Comparison of ENCODE assay signal across 9 cellular contexts in the genomic region with DNA sequence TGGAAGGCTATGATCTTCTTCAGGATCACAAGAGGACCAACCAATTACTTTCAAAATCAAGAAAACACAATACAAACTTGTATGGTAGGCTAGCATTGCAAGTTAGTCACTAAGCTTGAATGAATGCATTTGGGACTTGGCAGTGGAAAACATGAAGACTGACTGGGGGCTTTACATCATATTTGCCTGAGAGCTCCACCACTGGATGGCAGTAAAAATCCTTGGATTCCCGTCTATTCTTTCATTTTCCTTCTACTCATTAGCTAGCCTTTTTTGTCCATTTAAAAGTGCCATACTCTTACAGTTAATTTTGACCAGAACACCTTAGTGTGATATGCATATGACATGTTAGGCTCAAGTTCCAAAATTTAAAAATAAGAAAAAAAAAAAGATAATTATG.
DNase-seq lines count a peak whose midpoint lies in the region; ATAC-seq and TF ChIP-seq lines count a peak whose summit lies in the region.
"Had no signal": no experiment of that assay in that cellular context is flagged by ENCODE, and none has a peak within 500 bp of the region (broad histone marks: within the 10 kb centered on the region; RNA-seq: fewer than 3 reads in every experiment).

No MANE protein-coding gene starts in this region.

- no peak for ATAC-seq in HG03139 (IDR thresholded peaks at IDR 0.05; ENCODE audit: unreplicated experiment)
- ATAC-seq: stimulated activated naive CD8-positive, alpha-beta T cell treated with anti-CD3 and anti-CD28 coated beads, Interleukin-15, Interleukin-2, amounts not matched to agents 100 U/mL and 50 U/mL, for 24 hours had no signal

- no peaks in the 10 kb centered on the region for H3F3A ChIP-seq in DOHH2 (ENCODE audit: control insufficient read depth, insufficient read depth)
- no peaks in the 10 kb centered on the region for H3F3A ChIP-seq in Loucy (ENCODE audit: low read depth)

- H3K36me3 ChIP-seq in DOHH2 (ENCODE audit: control insufficient read depth, low read length) (no peaks in the 10 kb centered on the region), Loucy (ENCODE audit: insufficient read depth, low read length) (no peaks in the 10 kb centered on the region)

- H3K27ac ChIP-seq in DOHH2 (ENCODE audit: low read depth, low read length) = no peak overlapping the region

- no peak overlapping the region for H3K9ac ChIP-seq in Loucy (ENCODE audit: low read depth, low read length, poor library complexity, severe bottlenecking)

- H3K9me3 ChIP-seq in DOHH2 (ENCODE audit: control insufficient read depth, insufficient read depth, low read length) (peaks cover 4% of the 10 kb centered on the region; the same call in 1 of the 2 replicates), Loucy (ENCODE audit: insufficient read depth, low read depth, low read length) (0 out of 2 replicates have a peak, but pooled peaks cover 2% of the 10 kb centered on the region)

- H3K4me3 ChIP-seq in DOHH2 (ENCODE audit: low read length) (no peak overlapping the region), Loucy (ENCODE audit: low read length, poor library complexity, severe bottlenecking) (no peak overlapping the region)

- no peaks in the 10 kb centered on the region for H4K20me1 ChIP-seq in DOHH2 (ENCODE audit: control insufficient read depth, insufficient read depth, low read depth, low read length)
- no peaks in the 10 kb centered on the region for H4K20me1 ChIP-seq in Loucy (ENCODE audit: insufficient read depth, low read length, poor library complexity, severe bottlenecking)

- no peaks in the 10 kb centered on the region for H3K27me3 ChIP-seq in DOHH2 (ENCODE audit: control insufficient read depth, low read length)
- H3K27me3 ChIP-seq in Loucy (ENCODE audit: insufficient read depth, low read length, poor library complexity, severe bottlenecking) = no peaks in the 10 kb centered on the region

- H3K4me1 ChIP-seq in DOHH2 (ENCODE audit: control insufficient read depth, low read length) = no peaks in the 10 kb centered on the region
- H3K4me1 ChIP-seq in Loucy (ENCODE audit: insufficient read depth, low read length, poor library complexity, severe bottlenecking) = peaks cover 4% of the 10 kb centered on the region

- DNase-seq in cerebellar cortex (ENCODE audit: low spot score) (peak; percentile 7), medulla oblongata (ENCODE audit: extremely low spot score) (peak; percentile 70), NCI-H187 treated with DMSO at 0.1 percent for 48 hours (lab: John Stamatoyannopoulos, UW) (no peak), NCI-H128 (lab: John Stamatoyannopoulos, UW; ENCODE audit: unreplicated experiment) (no peak)
- DNase-seq in stimulated activated CD4-positive, alpha-beta T cell treated with anti-CD3 and anti-CD28 coated beads, Interleukin-12 subunit alpha, Interleukin-12 subunit beta, amount 100 ng/mL, for 4 hours = no peak
- DNase-seq: stimulated activated naive CD8-positive, alpha-beta T cell treated with anti-CD3 and anti-CD28 coated beads, Interleukin-15, Interleukin-2, amounts not matched to agents 100 U/mL and 50 U/mL, for 24 hours had no signal

- H2AFZ ChIP-seq in Loucy (ENCODE audit: low read length) = no peak overlapping the region

- no peaks in the 10 kb centered on the region for H3K79me2 ChIP-seq in DOHH2 (ENCODE audit: control insufficient read depth, low read length)
- no peaks in the 10 kb centered on the region for H3K79me2 ChIP-seq in Loucy (ENCODE audit: insufficient read depth, low read length)

- H3K9me2 ChIP-seq in DOHH2 (replicated peaks; ENCODE audit: control insufficient read depth, low read length) = no peaks in the 10 kb centered on the region
- H3K9me2 ChIP-seq in Loucy (replicated peaks; ENCODE audit: low read depth, low read length) = no peaks in the 10 kb centered on the region

- peak; percentile 52 for TF ChIP-seq CTCF in DOHH2 (IDR thresholded peaks at IDR 0.05; ENCODE audit: low read depth, low read length, poor library complexity, severe bottlenecking)
- TF ChIP-seq CTCF in Loucy (conservative IDR thresholded peaks at IDR 0.05; ENCODE audit: low read length) = peak; percentile 58

- H3K4me2 ChIP-seq in DOHH2 (ENCODE audit: low read length) = no peak overlapping the region
- H3K4me2 ChIP-seq in Loucy (ENCODE audit: low read depth, low read length, poor library complexity, severe bottlenecking) = no peak overlapping the region

Comparison
In these comparisons a context has a peak if more than half of its experiments do, and no peak if none do; other contexts are left out.
1. DNase-seq: peak in cerebellar cortex (single experiment) and medulla oblongata (single experiment); none in stimulated activated CD4-positive, alpha-beta T cell treated with anti-CD3 and anti-CD28 coated beads, Interleukin-12 subunit alpha, Interleukin-12 subunit beta, amount 100 ng/mL, for 4 hours (single experiment), NCI-H187 treated with DMSO at 0.1 percent for 48 hours (single experiment) and NCI-H128 (single experiment).